Comparison of ENCODE assay signal across 28 cellular contexts in the genomic region with DNA sequence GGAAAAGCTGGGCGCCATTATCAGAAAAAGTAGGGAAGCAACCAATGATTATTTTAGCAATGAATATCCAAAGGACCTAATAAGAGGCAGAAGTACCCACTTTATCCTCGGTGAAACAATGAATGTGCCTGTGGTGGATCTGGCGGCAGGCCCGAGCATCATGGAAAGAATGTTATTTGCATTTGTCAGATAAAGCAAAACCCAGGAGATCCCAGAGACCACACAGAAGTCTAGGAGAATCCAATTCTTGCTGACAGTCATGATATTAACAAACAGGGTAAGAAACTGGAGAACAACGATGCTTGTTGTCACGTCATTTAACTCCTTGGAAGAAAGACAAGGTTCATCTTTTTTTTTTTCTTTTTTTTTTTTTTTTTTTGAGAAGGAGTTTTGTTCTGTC. TPM values are rescaled to one million over a fixed set of nuclear protein-coding genes. Genes with fewer than 3 reads are reported as not detected.
A peak's percentile ranks its signal among the peaks of the same experiment; 100 is the strongest.
DNase-seq lines count a peak whose midpoint lies in the region; ATAC-seq, FAIRE-seq and TF ChIP-seq lines count a peak whose summit lies in the region.
"Had no signal": no experiment of that assay in that cellular context is flagged by ENCODE, and none has a peak within 500 bp of the region (broad histone marks: within the 10 kb centered on the region; RNA-seq: fewer than 3 reads in every experiment).

No MANE protein-coding gene starts in this region.

- WGBS in gastroesophageal sphincter (ENCODE audit: low coverage in 1 of 2), 2 donors, result 32 to 43% methylated on average over 6 of the region's 6 CpGs

- no peaks in the 10 kb centered on the region for H3K27me3 ChIP-seq in gastroesophageal sphincter
- H3K27me3 ChIP-seq: BLaER1, esophagus muscularis mucosa, thyroid gland had no signal

- ATAC-seq in gastroesophageal sphincter, result no peak
- no peak for ATAC-seq in HG03571 (IDR thresholded peaks at IDR 0.05; ENCODE audit: unreplicated experiment)
- ATAC-seq: A549; activated naive CD8-positive, alpha-beta T cell treated with anti-CD3 and anti-CD28 coated beads, Interleukin-2, amount 50 U/mL, for 24 hours; activated T-cell treated with anti-CD3 and anti-CD28 coated beads, Interleukin-2, amount 50 U/mL, for 4 hours; naive thymus-derived CD8-positive, alpha-beta T cell; psoas muscle had no signal

- FAIRE-seq in GM12891 (lab: Jason Lieb, UNC), result no peak
- FAIRE-seq: A549, bronchial epithelial cell, H1, HTR-8/SVneo had no signal

- TF ChIP-seq EP300 in gastroesophageal sphincter (IDR thresholded peaks at IDR 0.05), result no peak

- no peak overlapping the region for H3K4me3 ChIP-seq in astrocyte of the cerebellum (ENCODE audit: low read depth, low read length)
- no peak overlapping the region for H3K4me3 ChIP-seq in gastroesophageal sphincter
- H3K4me3 ChIP-seq: A549, BLaER1, coronary artery, esophagus muscularis mucosa, psoas muscle, thyroid gland had no signal

- H3K9me3 ChIP-seq in gastroesophageal sphincter, result peaks cover 0 to 6% (median 0%) of the 10 kb centered on the region in 3 donors
- H3K9me3 ChIP-seq: psoas muscle, thyroid gland had no signal

- TF ChIP-seq POLR2A in gastroesophageal sphincter (IDR thresholded peaks at IDR 0.05) (no peak), GM12891 (IDR thresholded peaks at IDR 0.05; ENCODE audit: low read depth, low read length) (no peak)

- TF ChIP-seq CTCF in astrocyte of the cerebellum (IDR thresholded peaks at IDR 0.05; ENCODE audit: low read depth, low read length, missing control alignments) (no peak), gastroesophageal sphincter (IDR thresholded peaks at IDR 0.05) (no peak)

- peaks cover 0 to 15% (median 0%) of the 10 kb centered on the region in 3 donors for H3K4me1 ChIP-seq in gastroesophageal sphincter
- H3K4me1 ChIP-seq: A549, BLaER1, psoas muscle, thyroid gland had no signal

- DNase-seq in A172 (ENCODE audit: low spot score), result peak; percentile 19
- DNase-seq in HCEC 1CT, result peak; percentile 15
- peak; percentile 53 for DNase-seq in astrocyte of the cerebellum (ENCODE audit: low read depth)
- DNase-seq in GM12891 (ENCODE audit: insufficient read length, low spot score), result no peak
- DNase-seq in activated CD8-positive, alpha-beta memory T cell treated with anti-CD3 and anti-CD28 coated beads, Interleukin-2, amount 50 U/mL, for 4 hours, result no peak
- DNase-seq in NCI-H1092 (lab: John Stamatoyannopoulos, UW), result no peak
- DNase-seq: activated CD4-positive, alpha-beta T cell treated with anti-CD3 and anti-CD28 coated beads for 48 hours; activated naive CD8-positive, alpha-beta T cell treated with anti-CD3 and anti-CD28 coated beads, Interleukin-2, amount 50 U/mL, for 24 hours; activated T-cell treated with anti-CD3 and anti-CD28 coated beads, Interleukin-2, amount 50 U/mL, for 4 hours; glutamatergic neuron; KG1; naive thymus-derived CD8-positive, alpha-beta T cell; NCI-H2171 treated with DMSO at 0.1 percent for 48 hours; NCI-H524; nucleus accumbens; psoas muscle; SHP77; thyroid gland; WERI-Rb-1 had no signal

- H3K27ac ChIP-seq in gastroesophageal sphincter, result peak overlapping the region in 3 of 4 donors; percentile 10 to 44 (median 23)
- H3K27ac ChIP-seq: A549, BLaER1, psoas muscle, thyroid gland, WERI-Rb-1 had no signal

- H3K36me3 ChIP-seq in gastroesophageal sphincter, result no peaks in the 10 kb centered on the region
- H3K36me3 ChIP-seq: BLaER1, esophagus muscularis mucosa, thyroid gland, WERI-Rb-1 had no signal

- in situ Hi-C loops in astrocyte of the cerebellum (cut with HindIII; ENCODE audit: low sequenced_read_pairs), result no loop called here

TF ChIP-seq in GM12891, 5 proteins besides CTCF, POLR2A, EP300 and RAD21:
- TF ChIP-seq TAF1 (IDR thresholded peaks at IDR 0.05; ENCODE audit: low read depth, low read length) (no peak), SPI1 (IDR thresholded peaks at IDR 0.05; ENCODE audit: low read depth, low read length) (no peak), PAX5 (IDR thresholded peaks at IDR 0.05; ENCODE audit: insufficient read depth, low read length, severe bottlenecking) (no peak), POLR2AphosphoS5 (IDR thresholded peaks at IDR 0.05; ENCODE audit: low read depth, low read length) (no peak)

RNA-seq across cellular contexts. Expression of a gene that starts 12.0 kb away (rescaled TPM):
- 23.1 and 34.3 TPM in 2 replicates for total RNA-seq in A172 (2014; rRNA removed; shearing (Covaris generic))
- total RNA-seq in gastroesophageal sphincter, result 10 to 100 TPM; 33.4 to 71.1 (median 58.6) TPM
- polyA plus RNA-seq in GM12891 (2012; ENCODE audit: low read depth, missing spikeins), result 9.6 TPM

Comparison
In these comparisons a context has a peak if more than half of its experiments do, and no peak if none do; other contexts are left out.
1. DNase-seq: peak in A172 (single experiment), HCEC 1CT (single experiment) and astrocyte of the cerebellum (single experiment); none in GM12891 (single experiment), activated CD8-positive, alpha-beta memory T cell treated with anti-CD3 and anti-CD28 coated beads, Interleukin-2, amount 50 U/mL, for 4 hours (single experiment) and NCI-H1092 (single experiment).